ENCODE assay signal across 8 cellular contexts in the genomic region with DNA sequence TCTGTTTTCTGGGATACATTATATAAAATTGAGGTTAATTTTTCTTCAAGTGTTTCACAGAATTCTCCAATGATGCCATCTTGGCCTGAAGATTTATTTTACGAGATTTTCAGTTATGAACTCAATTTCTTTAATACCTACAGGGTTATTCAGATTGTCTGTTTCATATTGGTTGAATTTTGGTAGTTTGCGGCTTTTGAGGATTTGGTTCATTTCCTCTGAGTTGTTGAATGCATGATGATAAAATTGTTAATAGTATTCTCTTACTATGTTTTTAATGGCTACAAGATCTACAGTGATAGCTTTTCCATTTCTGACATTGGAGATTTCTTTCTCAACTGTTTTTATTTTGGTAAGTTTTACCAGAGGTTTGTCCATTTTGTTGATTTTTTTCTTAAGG.
"Had no signal": no experiment of that assay in that cellular context is flagged by ENCODE, and none has a peak within 500 bp of the region (broad histone marks: within the 10 kb centered on the region; RNA-seq: fewer than 3 reads in every experiment).

No MANE protein-coding gene starts in this region.

- ATAC-seq: GM23338, HCT116 had no signal

- H3K9me3 Mint-ChIP-seq: HFFc6 had no signal

- H3K27ac Mint-ChIP-seq: GM23338, HFFc6 had no signal

- DNase-seq: GM23248, GOT3, H7, H9, HCEC 1CT, HFFc6 had no signal

- H3K4me3 Mint-ChIP-seq: GM23338, H9, HFFc6 had no signal

- H3K4me1 Mint-ChIP-seq: GM23338, H9 had no signal
